ENCODE assay signal across 8 cellular contexts in genomic region chr11:125433454-125434121, GRCh38.
DNase-seq lines count a peak whose midpoint lies in the region; ATAC-seq and TF ChIP-seq lines count a peak whose summit lies in the region.

No MANE protein-coding gene starts in this region.

- in situ Hi-C loops in ACHN (cut with HindIII; ENCODE audit: low pct_ligation_motif_present, low pct_unique_long_range_greater_than_20kb, low sequenced_read_pairs), result no loop called here

- peak; percentile 69 for ATAC-seq in HG03442 (IDR thresholded peaks at IDR 0.05; ENCODE audit: unreplicated experiment)
- peak; percentile 46 for ATAC-seq in naive thymus-derived CD4-positive, alpha-beta T cell
- no peak for ATAC-seq in HG02973 (IDR thresholded peaks at IDR 0.05; ENCODE audit: unreplicated experiment)
- no peak for ATAC-seq in GM19395 (IDR thresholded peaks at IDR 0.05; ENCODE audit: unreplicated experiment)

- no peak overlapping the region for H3K4me3 ChIP-seq in naive thymus-derived CD4-positive, alpha-beta T cell (ENCODE audit: low read length)

- intact Hi-C loops in naive thymus-derived CD4-positive, alpha-beta T cell (cut with micrococcal nuclease), result no loop called here

- H3K4me1 Mint-ChIP-seq in naive thymus-derived CD4-positive, alpha-beta T cell, result peaks cover 0 to 6% (median 0%) of the 10 kb centered on the region in 7 donors

- peaks cover 13 to 41% (median 15%) of the 10 kb centered on the region in 5 donors for H3K27me3 Mint-ChIP-seq in naive thymus-derived CD4-positive, alpha-beta T cell

- no peaks in the 10 kb centered on the region for H3K4me1 ChIP-seq in naive thymus-derived CD4-positive, alpha-beta T cell (ENCODE audit: control insufficient read depth in 2 of 2, insufficient read depth in 2 of 2, low read length in 2 of 2)

- DNase-seq in ACHN (peak; percentile 52), SKM-1 treated with dmso at 0.1 percent for 144 hours (lab: John Stamatoyannopoulos, UW; ENCODE audit: unreplicated experiment) (peak; percentile 10), fibroblast of peridontal ligament (ENCODE audit: extremely low read depth) (peak; percentile 45)
- DNase-seq in naive thymus-derived CD4-positive, alpha-beta T cell, result no peak

- POLR2A ChIA-PET in naive thymus-derived CD4-positive, alpha-beta T cell (lab: Charles Lee), result no interaction called here

- no peak overlapping the region for H3K27ac Mint-ChIP-seq in naive thymus-derived CD4-positive, alpha-beta T cell

- no peak overlapping the region for H3K4me3 Mint-ChIP-seq in naive thymus-derived CD4-positive, alpha-beta T cell

- CTCF ChIA-PET in naive thymus-derived CD4-positive, alpha-beta T cell (lab: Charles Lee), result interaction anchor here (0.6 kb wide), 1 partner anchor 18 kb away, joined by 3 read pairs; no protein-coding TSS in a partner anchor

- H3K36me3 ChIP-seq in naive thymus-derived CD4-positive, alpha-beta T cell (ENCODE audit: control insufficient read depth in 2 of 3, insufficient read depth in 3 of 3, low read length in 3 of 3), result no peaks in the 10 kb centered on the region

- H3K9me3 Mint-ChIP-seq in naive thymus-derived CD4-positive, alpha-beta T cell, result no peaks in the 10 kb centered on the region

- no peak overlapping the region for H3K27ac ChIP-seq in naive thymus-derived CD4-positive, alpha-beta T cell (ENCODE audit: low read depth, low read length)

- no peaks in the 10 kb centered on the region for H3K36me3 Mint-ChIP-seq in naive thymus-derived CD4-positive, alpha-beta T cell

- H3K27me3 ChIP-seq in naive thymus-derived CD4-positive, alpha-beta T cell (ENCODE audit: control insufficient read depth in 2 of 2, insufficient read depth in 2 of 2, low read length in 2 of 2), result no peaks in the 10 kb centered on the region

- no peaks in the 10 kb centered on the region for H3K9me3 ChIP-seq in naive thymus-derived CD4-positive, alpha-beta T cell (ENCODE audit: control insufficient read depth in 2 of 3, low read length in 3 of 3)

- peak; percentile 74 for TF ChIP-seq CTCF in GM12873 (IDR thresholded peaks at IDR 0.05; ENCODE audit: insufficient read depth, low read depth, low read length, missing control alignments)

Comparison
In these comparisons a context has a peak if more than half of its experiments do, and no peak if none do; other contexts are left out.
1. DNase-seq: peak in ACHN (single experiment), SKM-1 treated with dmso at 0.1 percent for 144 hours (single experiment) and fibroblast of peridontal ligament (single experiment); none in naive thymus-derived CD4-positive, alpha-beta T cell (0 of 9).
2. ATAC-seq: peak in HG03442 (single experiment) and naive thymus-derived CD4-positive, alpha-beta T cell (single experiment); none in HG02973 (single experiment) and GM19395 (single experiment).